ENCODE assay signal across 15 cellular contexts in the genomic region with DNA sequence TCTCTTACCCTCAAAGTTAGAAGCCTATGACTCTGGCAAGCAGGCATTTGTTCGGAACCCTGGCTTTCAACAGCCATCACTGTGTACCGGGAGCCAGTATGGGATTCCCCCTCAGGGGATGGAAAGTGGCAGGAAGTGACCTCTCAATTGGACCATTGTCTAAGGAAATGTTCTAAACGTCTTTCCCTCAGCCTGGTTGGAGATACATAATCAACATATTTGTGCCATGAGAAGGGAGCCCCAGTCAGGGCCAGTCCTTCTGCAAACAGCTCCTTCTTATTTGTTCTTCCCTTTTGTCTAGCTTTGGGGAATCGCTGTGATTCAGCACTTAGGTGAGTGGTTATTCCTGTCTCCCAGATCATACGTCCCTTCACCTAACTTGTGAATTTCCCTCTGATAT.
DNase-seq lines count a peak whose midpoint lies in the region; TF ChIP-seq lines count a peak whose summit lies in the region.
"Had no signal": no experiment of that assay in that cellular context is flagged by ENCODE, and none has a peak within 500 bp of the region (broad histone marks: within the 10 kb centered on the region; RNA-seq: fewer than 3 reads in every experiment).

No MANE protein-coding gene starts in this region.

- TF ChIP-seq CTCF in RWPE1 (conservative IDR thresholded peaks at IDR 0.05; ENCODE audit: low read depth) (no peak), endothelial cell (IDR thresholded peaks at IDR 0.05; ENCODE audit: unreplicated experiment) (no peak), osteocyte (IDR thresholded peaks at IDR 0.05) (no peak)

- H3K4me3 Mint-ChIP-seq in endothelial cell (ENCODE audit: unreplicated experiment), result no peak overlapping the region
- no peak overlapping the region for H3K4me3 Mint-ChIP-seq in osteocyte (ENCODE audit: unreplicated experiment)
- H3K4me3 Mint-ChIP-seq: activated CD8-positive, alpha-beta T cell treated with anti-CD3 and anti-CD28 coated beads, Interleukin-2, amount 10 ng/mL, durations not matched to agents 7 days and 5 days; T-helper 2 cell treated with Interferon-gamma antibody and Interleukin-4, amounts not matched to agents 5 μg/mL and 100 μg/mL, for 36 hours had no signal

- no peaks in the 10 kb centered on the region for H3K27me3 Mint-ChIP-seq in endothelial cell (ENCODE audit: unreplicated experiment)
- H3K27me3 Mint-ChIP-seq in osteocyte (ENCODE audit: unreplicated experiment), result no peaks in the 10 kb centered on the region

- POLR2A ChIA-PET in RWPE1 (lab: Yijun Ruan, JAX; ENCODE audit: low non-redundant PET), result no interaction called here

- H3K27ac Mint-ChIP-seq in endothelial cell (ENCODE audit: unreplicated experiment), result peak overlapping the region; percentile 1
- peak overlapping the region; percentile 55 for H3K27ac Mint-ChIP-seq in osteocyte (ENCODE audit: unreplicated experiment)
- H3K27ac Mint-ChIP-seq: activated CD8-positive, alpha-beta T cell treated with anti-CD3 and anti-CD28 coated beads, Interleukin-2, amount 10 ng/mL, durations not matched to agents 7 days and 5 days; T-helper 2 cell treated with Interferon-gamma antibody and Interleukin-4, amounts not matched to agents 5 μg/mL and 100 μg/mL, for 36 hours had no signal

- CTCF ChIA-PET in RWPE1 (lab: Yijun Ruan, JAX), result interaction anchor here (0.6 kb wide), 1 partner anchor 38 kb away, joined by 3 read pairs; no protein-coding TSS in a partner anchor

- peaks cover 15% of the 10 kb centered on the region for H3K4me1 Mint-ChIP-seq in endothelial cell (ENCODE audit: unreplicated experiment)
- peaks cover 17% of the 10 kb centered on the region for H3K4me1 Mint-ChIP-seq in osteocyte (ENCODE audit: unreplicated experiment)

- no peaks in the 10 kb centered on the region for H3K36me3 Mint-ChIP-seq in endothelial cell (ENCODE audit: low read depth, unreplicated experiment)
- H3K36me3 Mint-ChIP-seq in osteocyte (ENCODE audit: unreplicated experiment), result no peaks in the 10 kb centered on the region

- H3K9me3 Mint-ChIP-seq in endothelial cell (ENCODE audit: unreplicated experiment) (no peaks in the 10 kb centered on the region), osteocyte (ENCODE audit: unreplicated experiment) (peaks cover 6% of the 10 kb centered on the region)
- H3K9me3 Mint-ChIP-seq: T-helper 2 cell treated with Interferon-gamma antibody and Interleukin-4, amounts not matched to agents 5 μg/mL and 100 μg/mL, for 36 hours had no signal

- DNase-seq in NCI-H146 (lab: John Stamatoyannopoulos, UW) (peak; percentile 37), NCI-H146 treated with DMSO at 0.1 percent for 48 hours (lab: John Stamatoyannopoulos, UW; ENCODE audit: unreplicated experiment) (no peak), RWPE1 (ENCODE audit: low spot score) (peak; percentile 25), endothelial cell (ENCODE audit: low spot score) (no peak), osteocyte (ENCODE audit: extremely low spot score, unreplicated experiment) (no peak), NCI-H2227 (lab: John Stamatoyannopoulos, UW; ENCODE audit: unreplicated experiment) (no peak), SHP77 treated with DMSO at 0.1 percent for 48 hours (lab: John Stamatoyannopoulos, UW) (no peak)
- no peak for DNase-seq in activated T-cell treated with anti-CD3 and anti-CD28 coated beads, Interleukin-2, amount 50 U/mL, for 48 hours
- DNase-seq: 8988T; activated CD8-positive, alpha-beta T cell treated with anti-CD3 and anti-CD28 coated beads, Interleukin-2, amount 10 ng/mL, durations not matched to agents 7 days and 5 days; activated gamma-delta T cell; cerebellar nuclear complex; NCI-H2171 treated with DMSO at 0.1 percent for 48 hours; posterior cingulate gyrus had no signal

- H3K27ac ChIP-seq in RWPE1, result no peak overlapping the region

Comparison
In these comparisons a context has a peak if more than half of its experiments do, and no peak if none do; other contexts are left out.
1. DNase-seq: peak in NCI-H146 (single experiment) and RWPE1 (single experiment); none in NCI-H146 treated with DMSO at 0.1 percent for 48 hours (single experiment), endothelial cell (single experiment), osteocyte (single experiment), NCI-H2227 (single experiment), activated T-cell treated with anti-CD3 and anti-CD28 coated beads, Interleukin-2, amount 50 U/mL, for 48 hours (0 of 2) and SHP77 treated with DMSO at 0.1 percent for 48 hours (single experiment).